In genomic region chrX:79288723-79289122, GRCh38 we compare ENCODE assay signal across 20 cellular contexts.
"Had no signal": no experiment of that assay in that cellular context is flagged by ENCODE, and none has a peak within 500 bp of the region (broad histone marks: within the 10 kb centered on the region; RNA-seq: fewer than 3 reads in every experiment).

No MANE protein-coding gene starts in this region.

- H3K27ac ChIP-seq: HL-60, RWPE1 had no signal

- ATAC-seq: Panc1, PC-3, SK-N-SH treated with all-trans-retinoic acid at 6 μM for 48 hours had no signal

- DNase-seq: Kasumi-1, KG1, MM.1S, NCI-H1092 treated with DMSO at 0.1 percent for 48 hours, NCI-H1436, NCI-H187, NCI-H2029, NCI-H2081 treated with DMSO at 0.1 percent for 48 hours, NCI-H2171, NCI-H345, NCI-H446 treated with DMSO at 0.1 percent for 48 hours, NCI-H510A treated with DMSO at 0.1 percent for 48 hours, NCI-H526, NCI-H774, PC-3, SHP77 had no signal
